Comparison of ENCODE assay signal across 1 cellular context in genomic region chr12:111775205-111776193, GRCh38.
TF ChIP-seq lines count a peak whose summit lies in the region.

No MANE protein-coding gene starts in this region.

TF ChIP-seq in K562, 482 proteins besides CTCF, POLR2A, EP300 and RAD21 (continued from another document and continues in another):
- no peak for TF ChIP-seq PURB (CRISPR knock-in tag; IDR thresholded peaks at IDR 0.05; ENCODE audit: low read depth)
- TF ChIP-seq ZNF408 (CRISPR knock-in tag; IDR thresholded peaks at IDR 0.05; ENCODE audit: low read depth): no peak
- no peak for TF ChIP-seq SNIP1 (IDR thresholded peaks at IDR 0.05; ENCODE audit: low read depth)
- no peak for TF ChIP-seq RBM17 (IDR thresholded peaks at IDR 0.05; ENCODE audit: borderline replicate concordance, low read depth, low read length)
- TF ChIP-seq GATA2 (CRISPR knock-in tag; IDR thresholded peaks at IDR 0.05): no peak
- no peak for TF ChIP-seq BHLHE40 (IDR thresholded peaks at IDR 0.05; ENCODE audit: low read length)
- 0 out of 2 replicates have a peak, but pooled peaks have one; percentile 49 for TF ChIP-seq LCOR (CRISPR knock-in tag; IDR thresholded peaks at IDR 0.05)
- TF ChIP-seq ILF3 (IDR thresholded peaks at IDR 0.05; ENCODE audit: borderline replicate concordance): no peak
- no peak for TF ChIP-seq PREB (CRISPR knock-in tag; IDR thresholded peaks at IDR 0.05)
- no peak for TF ChIP-seq RAD51 (IDR thresholded peaks at IDR 0.05; ENCODE audit: borderline replicate concordance, low read depth)
- TF ChIP-seq ZNF384 (IDR thresholded peaks at IDR 0.05; ENCODE audit: low read depth, low read length): no peak
- no peak for TF ChIP-seq MYNN (IDR thresholded peaks at IDR 0.05)
- no peak for TF ChIP-seq MYNN (CRISPR knock-in tag; IDR thresholded peaks at IDR 0.05)
- TF ChIP-seq PKNOX1 (IDR thresholded peaks at IDR 0.05): peak; percentile 24; the same call in 1 of the 2 replicates
- no peak for TF ChIP-seq CBX2 (IDR thresholded peaks at IDR 0.05; ENCODE audit: insufficient read depth, low read length, poor library complexity, severe bottlenecking)
- TF ChIP-seq GATAD2B (IDR thresholded peaks at IDR 0.05; ENCODE audit: borderline replicate concordance): no peak
- TF ChIP-seq FOXJ2 (tag; IDR thresholded peaks at IDR 0.05): no peak
- TF ChIP-seq CEBPG (CRISPR knock-in tag; IDR thresholded peaks at IDR 0.05): no peak
- peak in 1 of 2 experiments; percentile 33; a peak in 1 of 4 replicates for TF ChIP-seq CEBPG (tag; conservative IDR thresholded peaks at IDR 0.05 in 1 of 2, IDR thresholded peaks at IDR 0.05 in 1 of 2)
- TF ChIP-seq HDAC3 (IDR thresholded peaks at IDR 0.05; ENCODE audit: borderline replicate concordance, partially characterized antibody): no peak
- no peak for TF ChIP-seq CREB3L1 (IDR thresholded peaks at IDR 0.05; ENCODE audit: borderline replicate concordance, low read depth)
- no peak for TF ChIP-seq ZNF143 (CRISPR knock-in tag; IDR thresholded peaks at IDR 0.05)
- no peak; a peak in 1 of 3 replicates for TF ChIP-seq CBX3 (IDR thresholded peaks at IDR 0.05; ENCODE audit: borderline replicate concordance in 1 of 2, low read length in 2 of 2)
- peak; percentile 100 for TF ChIP-seq SPI1 (IDR thresholded peaks at IDR 0.05; ENCODE audit: borderline replicate concordance, low read depth, low read length)
- TF ChIP-seq WHSC1 (IDR thresholded peaks at IDR 0.05; ENCODE audit: low read length): no peak
- no peak for TF ChIP-seq ZHX1 (conservative IDR thresholded peaks at IDR 0.05; ENCODE audit: low read length)
- TF ChIP-seq MLX (CRISPR knock-in tag; conservative IDR thresholded peaks at IDR 0.05): no peak
- no peak for TF ChIP-seq JUN (IDR thresholded peaks at IDR 0.05; ENCODE audit: borderline replicate concordance, low read depth, low read length)
- no peak for TF ChIP-seq JUN (CRISPR knock-in tag; IDR thresholded peaks at IDR 0.05; ENCODE audit: borderline replicate concordance)
- TF ChIP-seq SFPQ (IDR thresholded peaks at IDR 0.05; ENCODE audit: low read depth, low read length): no peak
- 0 out of 2 replicates have a peak, but pooled peaks have one; percentile 13 for TF ChIP-seq ESRRA (IDR thresholded peaks at IDR 0.05; ENCODE audit: borderline replicate concordance, low read depth)
- TF ChIP-seq CBFA2T2 (conservative IDR thresholded peaks at IDR 0.05): peak; percentile 25; the same call in 1 of the 2 replicates
- TF ChIP-seq CXXC5 (CRISPR knock-in tag; IDR thresholded peaks at IDR 0.05): peak; percentile 81
- TF ChIP-seq FOXK2 (conservative IDR thresholded peaks at IDR 0.05 in 1 of 2, IDR thresholded peaks at IDR 0.05 in 1 of 2; ENCODE audit: low read depth in 2 of 2): peak in 1 of 2 experiments; percentile 75
- TF ChIP-seq ZFP36 (IDR thresholded peaks at IDR 0.05; ENCODE audit: low read depth, low read length, partially characterized antibody): no peak
- TF ChIP-seq MITF (IDR thresholded peaks at IDR 0.05): no peak
- no peak for TF ChIP-seq KLF1 (tag; IDR thresholded peaks at IDR 0.05)
- TF ChIP-seq ZBTB5 (IDR thresholded peaks at IDR 0.05): no peak
- TF ChIP-seq SRSF3 (IDR thresholded peaks at IDR 0.05; ENCODE audit: insufficient read depth, low read length): no peak
- no peak for TF ChIP-seq ZNF436 (CRISPR knock-in tag; IDR thresholded peaks at IDR 0.05)
- TF ChIP-seq ZNF3 (CRISPR knock-in tag; IDR thresholded peaks at IDR 0.05): no peak
- no peak for TF ChIP-seq SP2 (IDR thresholded peaks at IDR 0.05; ENCODE audit: extremely low read depth, low read depth, low read length, poor library complexity, severe bottlenecking)
- 0 out of 2 replicates have a peak, but pooled peaks have one; percentile 38 for TF ChIP-seq ZNF695 (CRISPR knock-in tag; IDR thresholded peaks at IDR 0.05)
- TF ChIP-seq NR2C1 (IDR thresholded peaks at IDR 0.05): no peak; the same call in 1 of the 2 replicates
- TF ChIP-seq NR2C1 (tag; IDR thresholded peaks at IDR 0.05): peak; percentile 25; the same call in 1 of the 2 replicates
- TF ChIP-seq ZC3H4 (CRISPR knock-in tag; IDR thresholded peaks at IDR 0.05; ENCODE audit: borderline replicate concordance): no peak
- no peak for TF ChIP-seq ZNF24 (IDR thresholded peaks at IDR 0.05)
- no peak for TF ChIP-seq HOMEZ (CRISPR knock-in tag; IDR thresholded peaks at IDR 0.05)
- peak; percentile 28; the same call in 1 of the 2 replicates for TF ChIP-seq BCOR (IDR thresholded peaks at IDR 0.05)
- TF ChIP-seq POLR3A (IDR thresholded peaks at IDR 0.05; ENCODE audit: borderline replicate concordance, extremely low read depth, insufficient read depth, insufficient read length): no peak
- TF ChIP-seq MEF2D (tag; conservative IDR thresholded peaks at IDR 0.05; ENCODE audit: low read depth): no peak
- TF ChIP-seq LEF1 (IDR thresholded peaks at IDR 0.05): peak; percentile 87
- no peak for TF ChIP-seq EWSR1 (IDR thresholded peaks at IDR 0.05; ENCODE audit: borderline replicate concordance, low read depth, partially characterized antibody)
- peak; percentile 52; the same call in 1 of the 2 replicates for TF ChIP-seq PHF8 (IDR thresholded peaks at IDR 0.05; ENCODE audit: borderline replicate concordance, low read length)
- no peak for TF ChIP-seq GMEB1 (CRISPR knock-in tag; IDR thresholded peaks at IDR 0.05)
- no peak for TF ChIP-seq TCF3 (CRISPR knock-in tag; IDR thresholded peaks at IDR 0.05)
- TF ChIP-seq RBM25 (IDR thresholded peaks at IDR 0.05; ENCODE audit: low read depth, low read length, severe bottlenecking): no peak
